In genomic region chr11:24747275-24748251, GRCh38 we compare ENCODE assay signal across 20 cellular contexts.
A peak's percentile ranks its signal among the peaks of the same experiment; 100 is the strongest.
DNase-seq lines count a peak whose midpoint lies in the region; ATAC-seq and TF ChIP-seq lines count a peak whose summit lies in the region.
"Had no signal": no experiment of that assay in that cellular context is flagged by ENCODE, and none has a peak within 500 bp of the region (broad histone marks: within the 10 kb centered on the region; RNA-seq: fewer than 3 reads in every experiment).

No MANE protein-coding gene starts in this region.

- no peaks in the 10 kb centered on the region for H3K79me2 ChIP-seq in OCI-LY7 (ENCODE audit: insufficient read depth, low read depth, low read length)

- CTCF ChIA-PET in OCI-LY7 (lab: Charles Lee; ENCODE audit: unreplicated experiment): no interaction called here
- CTCF ChIA-PET in CD4-positive, alpha-beta memory T cell (lab: Charles Lee; ENCODE audit: partially characterized antibody): no interaction called here

- no peak for TF ChIP-seq CTCF in OCI-LY7 (conservative IDR thresholded peaks at IDR 0.05; ENCODE audit: low read length)

- H2AFZ ChIP-seq in OCI-LY7 (ENCODE audit: low read length): peak overlapping the region; percentile 37; the same call in 1 of the 2 replicates

- intact Hi-C loops in OCI-LY7 (cut with micrococcal nuclease; ENCODE audit: unreplicated experiment): no loop called here
- intact Hi-C loops in CD4-positive, alpha-beta memory T cell (cut with micrococcal nuclease): no loop called here

- POLR2A ChIA-PET in OCI-LY7 (lab: Charles Lee): interaction anchor here (0.6 to 0.7 kb wide), 3 partner anchors 14 to 1632 kb away, joined by 3 to 4 read pairs (median 3); no protein-coding TSS in a partner anchor
- POLR2A ChIA-PET in CD4-positive, alpha-beta memory T cell (lab: Charles Lee; ENCODE audit: partially characterized antibody): no interaction called here

- no peaks in the 10 kb centered on the region for H3K36me3 Mint-ChIP-seq in CD4-positive, alpha-beta memory T cell

- no peak overlapping the region for H3K27ac Mint-ChIP-seq in CD4-positive, alpha-beta memory T cell

- no peaks in the 10 kb centered on the region for H3K27me3 ChIP-seq in CD4-positive, alpha-beta memory T cell (ENCODE audit: insufficient read depth, low read length)
- H3K27me3 ChIP-seq: stomach had no signal

- peaks cover 0 to 33% (median 14%) of the 10 kb centered on the region in 8 donors for H3K9me3 Mint-ChIP-seq in CD4-positive, alpha-beta memory T cell

- H3K36me3 ChIP-seq in OCI-LY7 (ENCODE audit: insufficient read depth, low read length): no peaks in the 10 kb centered on the region
- H3K36me3 ChIP-seq in CD4-positive, alpha-beta memory T cell (ENCODE audit: insufficient read depth, low read length): no peaks in the 10 kb centered on the region
- H3K36me3 ChIP-seq: left ventricle myocardium inferior, stomach had no signal

- peak; percentile 56 for ATAC-seq in GM18502 (IDR thresholded peaks at IDR 0.05; ENCODE audit: poor library complexity, unreplicated experiment)
- peak; percentile 63 for ATAC-seq in HG03103 (IDR thresholded peaks at IDR 0.05; ENCODE audit: low read depth, unreplicated experiment)
- peak; percentile 81 for ATAC-seq in esophagus mucosa
- ATAC-seq: mucosa of descending colon, psoas muscle had no signal

- DNase-seq in OCI-LY7 (ENCODE audit: low spot score) (peak; percentile 48), NCI-H2029 (lab: John Stamatoyannopoulos, UW) (no peak), NCI-H82 treated with DMSO at 0.1 percent for 48 hours (lab: John Stamatoyannopoulos, UW; ENCODE audit: unreplicated experiment) (no peak)
- no peak for DNase-seq in stimulated activated CD4-positive, alpha-beta T cell treated with anti-CD3 and anti-CD28 coated beads, Interleukin-4, amount 100 ng/mL, for 4 hours
- DNase-seq in CD4-positive, alpha-beta memory T cell: no peak
- DNase-seq: activated CD4-positive, alpha-beta T cell treated with anti-CD3 and anti-CD28 coated beads, Interleukin-2, amount 50 U/mL, for 4 hours; AML-193; HCEC 1CT; KG1; left ventricle myocardium inferior; mucosa of descending colon; NCI-H446; psoas muscle; Right ventricle myocardium superior; stomach had no signal

- peak overlapping the region; percentile 27; the same call in 1 of the 2 replicates for H3K4me2 ChIP-seq in OCI-LY7 (ENCODE audit: low read length)

- H3K27ac ChIP-seq in OCI-LY7 (ENCODE audit: low read depth, low read length, poor library complexity, severe bottlenecking): no peak overlapping the region
- H3K27ac ChIP-seq in CD4-positive, alpha-beta memory T cell (ENCODE audit: low read depth, low read length): no peak overlapping the region
- H3K27ac ChIP-seq: left ventricle myocardium inferior, psoas muscle, skin epidermis, stomach had no signal

- H3K27me3 Mint-ChIP-seq in CD4-positive, alpha-beta memory T cell: no peaks in the 10 kb centered on the region
- H3K27me3 Mint-ChIP-seq: central memory CD8-positive, alpha-beta T cell had no signal

- no peak overlapping the region for H3K4me3 Mint-ChIP-seq in CD4-positive, alpha-beta memory T cell
- H3K4me3 Mint-ChIP-seq: central memory CD8-positive, alpha-beta T cell had no signal

- no TSS peak for BruUV-seq in OCI-LY7 (replicated peaks; lab: Mats Ljungman, UMichigan)

- no peaks in the 10 kb centered on the region for H3K9me2 ChIP-seq in OCI-LY7 (ENCODE audit: insufficient read depth, low read length)

- H3K9me3 ChIP-seq in OCI-LY7 (ENCODE audit: low read length): no peaks in the 10 kb centered on the region
- H3K9me3 ChIP-seq in CD4-positive, alpha-beta memory T cell (ENCODE audit: control insufficient read depth in 1 of 2, low read length in 2 of 2): no peaks in the 10 kb centered on the region
- H3K9me3 ChIP-seq: left ventricle myocardium inferior, mucosa of descending colon, psoas muscle, stomach had no signal

- H3K4me1 ChIP-seq in OCI-LY7 (ENCODE audit: insufficient read depth, low read length, poor library complexity, severe bottlenecking): peaks cover 16% of the 10 kb centered on the region
- no peaks in the 10 kb centered on the region for H3K4me1 ChIP-seq in CD4-positive, alpha-beta memory T cell (ENCODE audit: insufficient read depth, low read length)
- H3K4me1 ChIP-seq: left ventricle myocardium inferior, psoas muscle, stomach had no signal

- no peak overlapping the region for H3K4me3 ChIP-seq in OCI-LY7 (ENCODE audit: low read depth, low read length, poor library complexity, severe bottlenecking)
- no peak overlapping the region for H3K4me3 ChIP-seq in CD4-positive, alpha-beta memory T cell (ENCODE audit: low read length in 2 of 2)
- H3K4me3 ChIP-seq: left ventricle myocardium inferior, mucosa of descending colon, psoas muscle, skin epidermis, stomach had no signal

- no peaks in the 10 kb centered on the region for H3K4me1 Mint-ChIP-seq in CD4-positive, alpha-beta memory T cell
- H3K4me1 Mint-ChIP-seq: central memory CD8-positive, alpha-beta T cell had no signal

- H4K20me1 ChIP-seq in OCI-LY7 (ENCODE audit: insufficient read depth, low read length): no peaks in the 10 kb centered on the region
